8 cellular contexts compared by ENCODE assay signal in the genomic region with DNA sequence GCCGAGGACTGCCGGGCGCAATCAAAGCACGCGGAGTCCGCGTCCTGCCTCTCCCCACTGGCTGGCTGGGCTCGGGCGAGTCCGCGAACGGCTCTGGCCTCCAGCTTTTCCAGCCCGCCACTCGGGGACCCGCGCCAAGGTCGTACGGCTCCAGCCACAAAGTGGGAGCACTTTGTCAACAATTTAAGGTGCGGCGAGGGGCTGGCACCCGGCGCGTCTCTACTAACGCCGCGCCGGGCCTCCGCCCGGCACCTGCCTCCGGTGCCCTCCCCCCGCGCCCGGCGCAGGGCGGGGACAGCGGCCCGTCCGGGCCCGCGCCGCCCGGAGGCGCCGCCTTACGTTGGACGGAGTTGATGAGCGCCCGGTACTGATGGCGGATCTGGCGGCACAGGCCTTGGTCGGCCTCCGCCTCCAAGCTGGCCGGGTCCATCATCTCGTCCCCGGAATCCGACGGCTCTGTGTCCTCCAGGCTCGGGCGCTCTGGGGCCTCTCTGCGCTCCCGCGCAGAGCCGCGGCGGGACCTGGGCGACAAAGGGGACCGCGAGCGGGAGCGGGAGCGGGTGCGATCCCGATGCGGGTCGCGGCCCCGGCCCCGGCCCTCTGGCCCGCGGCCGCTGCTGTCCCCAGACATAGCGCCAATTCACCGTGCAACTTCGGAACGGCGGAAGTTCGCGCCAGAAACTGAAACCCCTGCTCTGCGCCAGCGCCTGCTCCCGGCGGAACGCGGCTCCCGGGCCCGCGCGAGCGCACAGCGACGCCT. TPM values are rescaled to one million over a fixed set of nuclear protein-coding genes. Genes with fewer than 3 reads are reported as not detected.
DNase-seq lines count a peak whose midpoint lies in the region; ATAC-seq, FAIRE-seq and TF ChIP-seq lines count a peak whose summit lies in the region.

A gene with protein sequence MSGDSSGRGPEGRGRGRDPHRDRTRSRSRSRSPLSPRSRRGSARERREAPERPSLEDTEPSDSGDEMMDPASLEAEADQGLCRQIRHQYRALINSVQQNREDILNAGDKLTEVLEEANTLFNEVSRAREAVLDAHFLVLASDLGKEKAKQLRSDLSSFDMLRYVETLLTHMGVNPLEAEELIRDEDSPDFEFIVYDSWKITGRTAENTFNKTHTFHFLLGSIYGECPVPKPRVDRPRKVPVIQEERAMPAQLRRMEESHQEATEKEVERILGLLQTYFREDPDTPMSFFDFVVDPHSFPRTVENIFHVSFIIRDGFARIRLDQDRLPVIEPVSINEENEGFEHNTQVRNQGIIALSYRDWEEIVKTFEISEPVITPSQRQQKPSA (minus strand): TSS at position 683 of the 760 bp plus-strand sequence. CDS start 52 bp downstream, at position 631.

- H4K20me1 ChIP-seq in fibroblast of lung (ENCODE audit: control insufficient read depth, extremely low read depth, insufficient read depth, low read length), result no peaks in the 10 kb centered on the region

- H3K4me3 Mint-ChIP-seq in naive thymus-derived CD8-positive, alpha-beta T cell, result peak within 1 kb of the TSS; percentile 51 to 89 (median 82)
- H3K4me3 Mint-ChIP-seq in stimulated activated naive B cell treated with anti-CD40 and anti-IgM and Interleukin-4, amounts not matched to agents 10 μg/mL and 1 μg/mL and 100 μg/mL, for 72 hours, result peak within 1 kb of the TSS; percentile 83 to 87

- TF ChIP-seq CTCF in D721Med (IDR thresholded peaks at IDR 0.05; ENCODE audit: insufficient read depth, missing control alignments) (peak; percentile 44), HL-60 (IDR thresholded peaks at IDR 0.05; ENCODE audit: insufficient read depth, low read length) (peak; percentile 61), Panc1 (IDR thresholded peaks at IDR 0.05) (peak; percentile 98), fibroblast of lung (conservative IDR thresholded peaks at IDR 0.05 in 1 of 2, IDR thresholded peaks at IDR 0.05 in 1 of 2; ENCODE audit: low read depth in 1 of 2, low read length in 2 of 2) (peak; percentile 34 to 63)

- H3K36me3 ChIP-seq in Panc1 (ENCODE audit: control insufficient read depth, insufficient read depth, low read length), result peaks cover 4% of the 10 kb centered on the region; the same call in 1 of the 2 replicates
- peaks cover 2% of the 10 kb centered on the region for H3K36me3 ChIP-seq in fibroblast of lung (ENCODE audit: control insufficient read depth, insufficient read depth, low read length)

- H2AFZ ChIP-seq in fibroblast of lung (ENCODE audit: low read length), result peak within 1 kb of the TSS; percentile 94

- BruUV-seq in Panc1 (replicated peaks; lab: Mats Ljungman, UMichigan), result no TSS peak

- DNase-seq in D721Med (ENCODE audit: insufficient read length, low spot score) (no peak), HL-60 (ENCODE audit: low read depth in 1 of 2, low spot score in 1 of 2) (peak; percentile 61 to 77), Panc1 (ENCODE audit: low read depth, low spot score) (no peak), fibroblast of lung (ENCODE audit: low read depth in 2 of 2) (peak; percentile 76 to 77)
- peak; percentile 41 to 57 for DNase-seq in activated T-helper 1 cell treated with anti-CD3 and anti-CD28 coated beads, Interleukin-2, amount 50 U/mL, for 16 hours (ENCODE audit: low read depth in 1 of 2, low spot score in 1 of 2)
- peak; percentile 38 to 74 (median 62) for DNase-seq in naive thymus-derived CD8-positive, alpha-beta T cell
- DNase-seq in stimulated activated naive B cell treated with anti-CD40 and anti-IgM and Interleukin-4, amounts not matched to agents 10 μg/mL and 1 μg/mL and 100 μg/mL, for 72 hours, result peak; percentile 76

- H3K27ac ChIP-seq in HL-60 (replicated peaks) (peak within 1 kb of the TSS; percentile 78), Panc1 (ENCODE audit: low read length) (peak within 1 kb of the TSS; percentile 85), fibroblast of lung (ENCODE audit: insufficient read depth, low read length) (peak within 1 kb of the TSS; percentile 79)

- POLR2A ChIA-PET in Panc1 (lab: Charles Lee), result no interaction called here
- POLR2A ChIA-PET in naive thymus-derived CD8-positive, alpha-beta T cell (lab: Charles Lee), result interaction anchor here (0.7 to 3.0 kb wide), 3 partner anchors 10 to 47 kb away, joined by 3 to 26 read pairs (median 4); partner anchors contain the start of gene ATE1

- CTCF ChIA-PET in Panc1 (lab: Charles Lee), result interaction anchor here (0.6 kb wide), 1 partner anchor 88 kb away, joined by 6 read pairs; no protein-coding TSS in a partner anchor

- peaks cover 11 to 34% (median 28%) of the 10 kb centered on the region in 4 donors for H3K4me1 Mint-ChIP-seq in naive thymus-derived CD8-positive, alpha-beta T cell
- H3K4me1 Mint-ChIP-seq in stimulated activated naive B cell treated with anti-CD40 and anti-IgM and Interleukin-4, amounts not matched to agents 10 μg/mL and 1 μg/mL and 100 μg/mL, for 72 hours, result peaks cover 14 to 36% of the 10 kb centered on the region in 2 donors

- peak within 1 kb of the TSS; percentile 89 for H3K9ac ChIP-seq in fibroblast of lung (ENCODE audit: insufficient read depth, low read length)

- peak within 1 kb of the TSS in 9 of 10 donors; percentile 4 to 74 (median 48) for H3K27ac Mint-ChIP-seq in naive thymus-derived CD8-positive, alpha-beta T cell
- peak within 1 kb of the TSS; percentile 73 for H3K27ac Mint-ChIP-seq in stimulated activated naive B cell treated with anti-CD40 and anti-IgM and Interleukin-4, amounts not matched to agents 10 μg/mL and 1 μg/mL and 100 μg/mL, for 72 hours

- peaks cover 5% of the 10 kb centered on the region; the same call in 1 of the 2 replicates for H3K9me3 ChIP-seq in Panc1 (ENCODE audit: control insufficient read depth, insufficient read depth, low read depth, low read length)
- no peaks in the 10 kb centered on the region for H3K9me3 ChIP-seq in fibroblast of lung (ENCODE audit: control insufficient read depth, insufficient read depth, low read depth, low read length)

- H3K9me3 Mint-ChIP-seq in naive thymus-derived CD8-positive, alpha-beta T cell, result no peaks in the 10 kb centered on the region
- peaks cover 0 to 2% of the 10 kb centered on the region in 2 donors for H3K9me3 Mint-ChIP-seq in stimulated activated naive B cell treated with anti-CD40 and anti-IgM and Interleukin-4, amounts not matched to agents 10 μg/mL and 1 μg/mL and 100 μg/mL, for 72 hours

- FAIRE-seq in D721Med (lab: Jason Lieb, UNC), result no peak

- H3K36me3 Mint-ChIP-seq in naive thymus-derived CD8-positive, alpha-beta T cell, result peaks cover 0 to 30% (median 0%) of the 10 kb centered on the region in 3 donors
- peaks cover 12 to 24% of the 10 kb centered on the region in 2 donors for H3K36me3 Mint-ChIP-seq in stimulated activated naive B cell treated with anti-CD40 and anti-IgM and Interleukin-4, amounts not matched to agents 10 μg/mL and 1 μg/mL and 100 μg/mL, for 72 hours

- ATAC-seq in GM19463 (IDR thresholded peaks at IDR 0.05; ENCODE audit: unreplicated experiment), result peak; percentile 80
- peak; percentile 97 for ATAC-seq in Panc1
- ATAC-seq in naive thymus-derived CD8-positive, alpha-beta T cell, result peak; percentile 88
- ATAC-seq in stimulated activated naive B cell treated with anti-CD40 and anti-IgM and Interleukin-4, amounts not matched to agents 10 μg/mL and 1 μg/mL and 100 μg/mL, for 72 hours (replicated peaks), result peak; percentile 86 to 89

- H3K79me2 ChIP-seq in fibroblast of lung (ENCODE audit: control insufficient read depth, insufficient read depth, low read length), result peaks cover 14% of the 10 kb centered on the region

- H3K4me1 ChIP-seq in Panc1 (ENCODE audit: control insufficient read depth, insufficient read depth, low read length) (peaks cover 8% of the 10 kb centered on the region), fibroblast of lung (ENCODE audit: control insufficient read depth, extremely low read depth, insufficient read depth, low read length) (no peaks in the 10 kb centered on the region)

- H3K27me3 ChIP-seq in HL-60 (ENCODE audit: insufficient read depth, poor library complexity, severe bottlenecking) (no peaks in the 10 kb centered on the region), Panc1 (ENCODE audit: control insufficient read depth, insufficient read depth, low read length) (no peaks in the 10 kb centered on the region), fibroblast of lung (ENCODE audit: control insufficient read depth, insufficient read depth, low read length) (no peaks in the 10 kb centered on the region)

- H3K4me2 ChIP-seq in fibroblast of lung (ENCODE audit: extremely low read depth, insufficient read depth, low read length), result peak within 1 kb of the TSS; percentile 83

- H3K4me3 ChIP-seq in HL-60 (replicated peaks; ENCODE audit: insufficient read depth, low read length) (peak within 1 kb of the TSS; percentile 83), Panc1 (ENCODE audit: low read depth in 2 of 2, low read length in 2 of 2) (peak within 1 kb of the TSS; percentile 70 to 83), fibroblast of lung (replicated peaks in 1 of 4; ENCODE audit: control extremely low read depth in 1 of 4, insufficient read depth in 1 of 4, low read depth in 3 of 4, low read length in 4 of 4) (peak within 1 kb of the TSS; percentile 80 to 89 (median 84))

- in situ Hi-C loops in Panc1 (cut with HindIII; ENCODE audit: low pct_unique_long_range_greater_than_20kb, low sequenced_read_pairs), result no loop called here

- intact Hi-C loops in Panc1 (cut with micrococcal nuclease; ENCODE audit: unreplicated experiment), result loop anchor here (10.0 kb wide), 1 partner anchor 140 kb away; no protein-coding TSS in a partner anchor

- no peaks in the 10 kb centered on the region for H3K27me3 Mint-ChIP-seq in naive thymus-derived CD8-positive, alpha-beta T cell
- H3K27me3 Mint-ChIP-seq in stimulated activated naive B cell treated with anti-CD40 and anti-IgM and Interleukin-4, amounts not matched to agents 10 μg/mL and 1 μg/mL and 100 μg/mL, for 72 hours, result no peaks in the 10 kb centered on the region

RNA-seq across cellular contexts. Expression of the gene that starts here (rescaled TPM):
- total RNA-seq in Panc1 (2021; ENCODE audit: unreplicated experiment) (72.2 TPM), fibroblast of lung (13.2 and 14.4 TPM in 2 replicates)
- polyA plus RNA-seq in Panc1 (2012; ENCODE audit: insufficient read length), result 48.8 TPM
- polyA plus RNA-seq in fibroblast of lung, result 26.3 and 35.6 TPM in 2 replicates
- polyA plus RNA-seq in fibroblast of lung (2012), result 15.7 and 24.0 TPM in 2 replicates
- 1.5 and 3.7 TPM in 2 replicates for polyA minus RNA-seq in fibroblast of lung (ENCODE audit: low replicate concordance)
- total RNA-seq in naive thymus-derived CD8-positive, alpha-beta T cell, result 10 to 100 TPM; 89.4 to 94.0 TPM
- 10 to 100 TPM; 43.5 to 49.8 (median 46.7) TPM for polyA plus RNA-seq in naive thymus-derived CD8-positive, alpha-beta T cell

Comparison
In these comparisons a context has a peak if more than half of its experiments do, and no peak if none do; other contexts are left out.
1. DNase-seq: peak in HL-60 (2 of 2), activated T-helper 1 cell treated with anti-CD3 and anti-CD28 coated beads, Interleukin-2, amount 50 U/mL, for 16 hours (2 of 2), fibroblast of lung (2 of 2), naive thymus-derived CD8-positive, alpha-beta T cell (10 of 10) and stimulated activated naive B cell treated with anti-CD40 and anti-IgM and Interleukin-4, amounts not matched to agents 10 μg/mL and 1 μg/mL and 100 μg/mL, for 72 hours (single experiment); none in D721Med (single experiment) and Panc1 (single experiment).
2. CTCF ChIP-seq: peak in every context shown above with its lines; median percentile 98 in Panc1; 61 in HL-60; 48 in fibroblast of lung; 44 in D721Med.
3. Peak in every context shown above with its lines, with median percentiles within 50 percentile points of each other: ATAC-seq, H3K27ac ChIP-seq and H3K4me3 ChIP-seq.